Comparison of ENCODE assay signal across 11 cellular contexts in the genomic region with DNA sequence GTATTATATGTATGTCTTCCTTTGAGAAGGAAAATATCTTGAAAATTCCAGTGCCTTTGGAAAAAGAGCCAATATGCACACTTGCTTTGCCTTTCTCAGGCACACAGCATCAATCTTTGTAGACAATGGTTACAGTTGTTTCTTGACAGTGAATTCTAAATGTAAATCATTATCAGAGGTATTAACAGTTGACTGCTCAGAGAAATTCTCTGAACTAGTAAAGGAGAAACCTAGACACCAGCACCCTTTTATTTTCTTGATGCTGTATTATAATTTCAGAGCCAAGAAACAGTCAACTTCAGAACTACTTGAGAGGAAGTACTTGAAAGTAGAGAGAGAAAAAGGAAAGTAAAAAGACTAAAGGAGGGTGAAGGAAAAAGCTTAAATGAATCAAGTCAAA.
"Had no signal": no experiment of that assay in that cellular context is flagged by ENCODE, and none has a peak within 500 bp of the region (broad histone marks: within the 10 kb centered on the region; RNA-seq: fewer than 3 reads in every experiment).

No MANE protein-coding gene starts in this region.

- H3K4me2 ChIP-seq: KMS-11 had no signal

- ATAC-seq: HCT116, HepG2 had no signal

- H3K4me3 Mint-ChIP-seq: HFFc6, IgD-negative memory B cell had no signal

- DNase-seq: GM23248, GOT3, H7, HFFc6, KBM-7 had no signal

- H3K36me3 Mint-ChIP-seq: IgD-negative memory B cell had no signal

- H3K36me3 ChIP-seq: HAP-1 had no signal

- H3K27ac ChIP-seq: GM23248, HL-60, KMS-11 had no signal

- H3K4me1 ChIP-seq: HAP-1 had no signal

- H3K9me3 ChIP-seq: HAP-1 had no signal

- H3K27ac Mint-ChIP-seq: HFFc6, IgD-negative memory B cell had no signal

- FAIRE-seq: HepG2 had no signal

- H3K4me3 ChIP-seq: GM23248, HAP-1 had no signal

- H3K27me3 Mint-ChIP-seq: IgD-negative memory B cell had no signal

- H3K9me3 Mint-ChIP-seq: HFFc6 had no signal
